ENCODE assay signal across 8 cellular contexts in the genomic region with DNA sequence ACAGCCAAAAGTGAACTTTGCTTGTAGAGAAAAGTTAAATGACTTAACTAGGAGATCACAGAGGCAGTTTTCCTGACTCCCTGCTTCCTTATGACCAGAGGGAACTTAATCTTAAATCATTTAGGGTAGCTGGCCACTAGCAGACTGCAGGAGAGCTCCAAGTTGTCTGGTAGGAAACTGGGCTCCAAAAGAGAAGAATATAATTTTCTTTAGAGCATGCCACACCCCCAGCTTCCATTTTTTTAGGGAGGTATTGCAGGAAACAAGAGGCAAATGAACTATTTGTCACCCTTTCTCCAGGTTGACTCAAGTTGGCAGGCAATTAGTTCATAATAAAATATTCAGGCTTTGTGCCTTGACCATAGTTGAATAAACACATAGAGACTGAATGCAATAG. TPM values are rescaled to one million over a fixed set of nuclear protein-coding genes. Genes with fewer than 3 reads are reported as not detected.
DNase-seq lines count a peak whose midpoint lies in the region; ATAC-seq and TF ChIP-seq lines count a peak whose summit lies in the region.

No MANE protein-coding gene starts in this region.

- peaks cover 4% of the 10 kb centered on the region for H3K27me3 Mint-ChIP-seq in activated naive CD4-positive, alpha-beta T cell treated with anti-CD3 and anti-CD28 coated beads, Interleukin-2, amount 10 ng/mL, durations not matched to agents 7 days and 5 days

- H3K27me3 ChIP-seq in ascending aorta (no peaks in the 10 kb centered on the region), liver (ENCODE audit: control insufficient read depth in 4 of 4, insufficient read depth in 4 of 4, low read length in 3 of 4) (no peaks in the 10 kb centered on the region), upper lobe of right lung (no peaks in the 10 kb centered on the region)

- H3K36me3 ChIP-seq in ascending aorta (peaks cover 6 to 7% of the 10 kb centered on the region in 2 donors), liver (ENCODE audit: control insufficient read depth in 4 of 4, insufficient read depth in 3 of 4, low read depth in 1 of 4, low read length in 3 of 4) (peaks cover 0 to 5% (median 2%) of the 10 kb centered on the region in 4 donors), upper lobe of right lung (peaks cover 15% of the 10 kb centered on the region)

- ATAC-seq in upper lobe of right lung: no peak
- no peak for ATAC-seq in GM18505 (IDR thresholded peaks at IDR 0.05; ENCODE audit: unreplicated experiment)
- ATAC-seq in GM21367 (IDR thresholded peaks at IDR 0.05; ENCODE audit: unreplicated experiment): no peak
- no peak for ATAC-seq in HG03097 (IDR thresholded peaks at IDR 0.05; ENCODE audit: low FRiP score, unreplicated experiment)

- CTCF ChIA-PET in activated naive CD4-positive, alpha-beta T cell treated with anti-CD3 and anti-CD28 coated beads, Interleukin-2, amount 10 ng/mL, durations not matched to agents 7 days and 5 days (lab: Charles Lee): no interaction called here

- peaks cover 16% of the 10 kb centered on the region for H3K36me3 Mint-ChIP-seq in activated naive CD4-positive, alpha-beta T cell treated with anti-CD3 and anti-CD28 coated beads, Interleukin-2, amount 10 ng/mL, durations not matched to agents 7 days and 5 days

- H3K4me1 ChIP-seq in ascending aorta: peaks cover 4 to 15% of the 10 kb centered on the region in 2 donors
- H3K4me1 ChIP-seq in liver (ENCODE audit: control insufficient read depth in 4 of 4, insufficient read depth in 4 of 4, low read length in 3 of 4): peaks cover 0 to 35% (median 30%) of the 10 kb centered on the region in 4 donors
- H3K4me1 ChIP-seq in upper lobe of right lung: peaks cover 21% of the 10 kb centered on the region

- no peak for DNase-seq in activated naive CD4-positive, alpha-beta T cell treated with anti-CD3 and anti-CD28 coated beads, Interleukin-2, amount 10 ng/mL, durations not matched to agents 7 days and 5 days
- no peak for DNase-seq in activated naive CD4-positive, alpha-beta T cell treated with anti-CD3 and anti-CD28 coated beads, Interleukin-2, amount 50 U/mL, for 16 hours
- DNase-seq in ascending aorta (ENCODE audit: low spot score in 2 of 2): no peak
- no peak for DNase-seq in upper lobe of right lung

- H3K4me1 Mint-ChIP-seq in activated naive CD4-positive, alpha-beta T cell treated with anti-CD3 and anti-CD28 coated beads, Interleukin-2, amount 10 ng/mL, durations not matched to agents 7 days and 5 days: peaks cover 63% of the 10 kb centered on the region

- no peak for TF ChIP-seq CTCF in ascending aorta (IDR thresholded peaks at IDR 0.05)
- no peak for TF ChIP-seq CTCF in liver (IDR thresholded peaks at IDR 0.05; ENCODE audit: low read depth, low read length, missing input control)
- no peak for TF ChIP-seq CTCF in upper lobe of right lung (IDR thresholded peaks at IDR 0.05)

- no peak for TF ChIP-seq RAD21 in liver (IDR thresholded peaks at IDR 0.05)

- H3K9me3 ChIP-seq in ascending aorta: no peaks in the 10 kb centered on the region
- no peaks in the 10 kb centered on the region for H3K9me3 ChIP-seq in liver (ENCODE audit: control insufficient read depth in 4 of 4, low read length in 3 of 4)
- H3K9me3 ChIP-seq in upper lobe of right lung: no peaks in the 10 kb centered on the region

- H3K9ac ChIP-seq in liver (ENCODE audit: low read depth in 1 of 2, low read length in 2 of 2): peak overlapping the region; percentile 90 to 92

- H3K4me3 Mint-ChIP-seq in activated naive CD4-positive, alpha-beta T cell treated with anti-CD3 and anti-CD28 coated beads, Interleukin-2, amount 10 ng/mL, durations not matched to agents 7 days and 5 days: peak overlapping the region; percentile 89

- intact Hi-C loops in ascending aorta (cut with DNase I): no loop called here
- intact Hi-C loops in upper lobe of right lung (cut with DNase I): no loop called here

- no peaks in the 10 kb centered on the region for H3K9me3 Mint-ChIP-seq in activated naive CD4-positive, alpha-beta T cell treated with anti-CD3 and anti-CD28 coated beads, Interleukin-2, amount 10 ng/mL, durations not matched to agents 7 days and 5 days

- no peak for TF ChIP-seq POLR2A in GM18505 (IDR thresholded peaks at IDR 0.05; ENCODE audit: borderline replicate concordance, extremely low read depth, insufficient read depth, insufficient read length)

- H3K4me3 ChIP-seq in ascending aorta (peak overlapping the region; percentile 73 to 74), liver (ENCODE audit: low read depth in 1 of 3, low read length in 3 of 3) (peak overlapping the region; percentile 67 to 88 (median 85)), upper lobe of right lung (peak overlapping the region; percentile 71)

- peak overlapping the region; percentile 86 to 88 for H3K27ac ChIP-seq in ascending aorta
- H3K27ac ChIP-seq in liver (ENCODE audit: low read depth in 1 of 2, low read length in 2 of 2): peak overlapping the region; percentile 73 to 80
- H3K27ac ChIP-seq in upper lobe of right lung: peak overlapping the region; percentile 87

- H3K27ac Mint-ChIP-seq in activated naive CD4-positive, alpha-beta T cell treated with anti-CD3 and anti-CD28 coated beads, Interleukin-2, amount 10 ng/mL, durations not matched to agents 7 days and 5 days: peak overlapping the region; percentile 96

TF ChIP-seq in liver, 16 proteins besides CTCF, POLR2A, EP300 and RAD21:
- TF ChIP-seq TAF1 (conservative IDR thresholded peaks at IDR 0.05) (no peak), HNF4G (IDR thresholded peaks at IDR 0.05) (no peak), EGR1 (IDR thresholded peaks at IDR 0.05; ENCODE audit: low read depth in 2 of 2) (no peak), HNF4A (conservative IDR thresholded peaks at IDR 0.05) (no peak), SP1 (IDR thresholded peaks at IDR 0.05) (no peak), FOXA1 (IDR thresholded peaks at IDR 0.05) (no peak), YY1 (IDR thresholded peaks at IDR 0.05) (no peak), NR2F2 (IDR thresholded peaks at IDR 0.05) (no peak), JUND (IDR thresholded peaks at IDR 0.05) (no peak)

RNA-seq across cellular contexts. Expression of a gene that starts 2.6 kb away (rescaled TPM):
- total RNA-seq in ascending aorta (0.32 TPM), liver (10 to 100 TPM; 11.0 to 11.5 TPM), upper lobe of right lung (13.5 TPM)
- 1 to 10 TPM; 4.1 to 5.1 TPM for polyA plus RNA-seq in liver

RNA-seq across cellular contexts. Expression of a gene that starts 2.9 kb away (rescaled TPM):
- total RNA-seq in ascending aorta (not detected), liver (10 to 100 TPM in 1 of 2 donors, under 1 TPM in 1; 0.08 to 21.4 TPM), upper lobe of right lung (1.6 TPM)
- polyA plus RNA-seq in liver: under 1 TPM; 0.18 to 0.22 TPM
